In the genomic region with DNA sequence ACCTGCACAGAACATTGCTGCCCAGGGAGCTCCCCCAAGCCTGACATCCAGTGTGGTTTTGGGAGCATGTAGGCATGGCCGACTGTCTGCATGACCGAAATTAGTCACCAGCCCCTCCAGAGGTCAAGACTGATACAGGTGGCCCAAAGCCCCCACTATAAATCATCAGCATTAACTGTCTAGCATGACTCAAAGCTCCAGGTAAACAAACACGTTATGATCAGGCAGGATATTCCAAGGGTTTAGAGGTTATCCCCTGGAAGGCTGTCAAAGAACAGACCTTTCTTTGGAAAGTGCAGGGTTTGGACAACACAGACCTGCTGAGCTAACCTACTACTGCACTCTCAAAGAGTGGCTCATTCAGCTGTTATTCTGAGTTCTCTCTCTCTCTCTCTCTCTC, we compare ENCODE assay signal across 18 cellular contexts. TPM values are rescaled to one million over a fixed set of nuclear protein-coding genes. Genes with fewer than 3 reads are reported as not detected.
DNase-seq lines count a peak whose midpoint lies in the region; ATAC-seq and TF ChIP-seq lines count a peak whose summit lies in the region.
"Had no signal": no experiment of that assay in that cellular context is flagged by ENCODE, and none has a peak within 500 bp of the region (broad histone marks: within the 10 kb centered on the region; RNA-seq: fewer than 3 reads in every experiment).

No MANE protein-coding gene starts in this region.

- H3K9me3 ChIP-seq in RWPE2 (ENCODE audit: severe bottlenecking): no peaks in the 10 kb centered on the region
- no peaks in the 10 kb centered on the region for H3K9me3 ChIP-seq in naive thymus-derived CD4-positive, alpha-beta T cell (ENCODE audit: control insufficient read depth in 2 of 3, low read length in 3 of 3)

- H3K4me1 Mint-ChIP-seq in naive thymus-derived CD4-positive, alpha-beta T cell: peaks cover 0 to 5% (median 0%) of the 10 kb centered on the region in 7 donors
- H3K4me1 Mint-ChIP-seq: CD14-positive monocyte had no signal

- intact Hi-C loops in naive thymus-derived CD4-positive, alpha-beta T cell (cut with micrococcal nuclease): no loop called here

- no peaks in the 10 kb centered on the region for H3K4me1 ChIP-seq in RWPE2 (ENCODE audit: insufficient read depth, poor library complexity, severe bottlenecking)
- H3K4me1 ChIP-seq in naive thymus-derived CD4-positive, alpha-beta T cell (ENCODE audit: control insufficient read depth in 2 of 2, insufficient read depth in 2 of 2, low read length in 2 of 2): no peaks in the 10 kb centered on the region

- peaks cover 3 to 11% (median 4%) of the 10 kb centered on the region in 5 donors for H3K27me3 Mint-ChIP-seq in naive thymus-derived CD4-positive, alpha-beta T cell

- CTCF ChIA-PET in naive thymus-derived CD4-positive, alpha-beta T cell (lab: Charles Lee): no interaction called here

- no peaks in the 10 kb centered on the region for H3K27me3 ChIP-seq in RWPE2 (ENCODE audit: insufficient read depth, poor library complexity, severe bottlenecking)
- no peaks in the 10 kb centered on the region for H3K27me3 ChIP-seq in naive thymus-derived CD4-positive, alpha-beta T cell (ENCODE audit: control insufficient read depth in 2 of 2, insufficient read depth in 2 of 2, low read length in 2 of 2)

- no peaks in the 10 kb centered on the region for H3K9me3 Mint-ChIP-seq in naive thymus-derived CD4-positive, alpha-beta T cell
- H3K9me3 Mint-ChIP-seq: CD8-positive, alpha-beta T cell had no signal

- H3K27ac ChIP-seq in RWPE2 (ENCODE audit: poor library complexity, severe bottlenecking): peak overlapping the region; percentile 13
- H3K27ac ChIP-seq in naive thymus-derived CD4-positive, alpha-beta T cell (ENCODE audit: low read depth, low read length): no peak overlapping the region
- H3K27ac ChIP-seq: GM23248 had no signal

- in situ Hi-C loops in GM13976 (cut with MboI; ENCODE audit: low sequenced_read_pairs, unreplicated experiment): loop anchor here (25.0 kb wide), 1 partner anchor 909 kb away; no protein-coding TSS in a partner anchor

- DNase-seq in ELR (ENCODE audit: low read depth) (peak; percentile 35), HT1080 (ENCODE audit: low read depth) (peak; percentile 65), RWPE2 (ENCODE audit: low spot score) (no peak), kidney glomerular epithelial cell (lab: John Stamatoyannopoulos, UW) (peak; percentile 10), cortex of kidney (lab: John Stamatoyannopoulos, UW) (no peak), GM13976 (ENCODE audit: low spot score) (no peak)
- no peak for DNase-seq in naive thymus-derived CD4-positive, alpha-beta T cell
- no peak for DNase-seq in stimulated activated CD4-positive, alpha-beta T cell treated with anti-CD3 and anti-CD28 coated beads, Interleukin-4, amount 100 ng/mL, for 4 hours
- DNase-seq: CD8-positive, alpha-beta T cell; DND-41; GF-D8; GM23248; IMR-90; KBM-7 had no signal

- H3K27ac Mint-ChIP-seq in naive thymus-derived CD4-positive, alpha-beta T cell: no peak overlapping the region
- H3K27ac Mint-ChIP-seq: CD14-positive monocyte; CD8-positive, alpha-beta T cell had no signal

- TF ChIP-seq CTCF in RWPE2 (IDR thresholded peaks at IDR 0.05; ENCODE audit: poor library complexity, severe bottlenecking) (no peak), GM13976 (IDR thresholded peaks at IDR 0.05; ENCODE audit: borderline replicate concordance, control extremely low read depth, extremely low read depth, insufficient read depth, missing control alignments) (no peak)

- H3K36me3 Mint-ChIP-seq in naive thymus-derived CD4-positive, alpha-beta T cell: no peaks in the 10 kb centered on the region
- H3K36me3 Mint-ChIP-seq: CD14-positive monocyte; CD8-positive, alpha-beta T cell had no signal

- POLR2A ChIA-PET in naive thymus-derived CD4-positive, alpha-beta T cell (lab: Charles Lee): no interaction called here

- H3K36me3 ChIP-seq in RWPE2 (ENCODE audit: low read depth): no peaks in the 10 kb centered on the region
- H3K36me3 ChIP-seq in naive thymus-derived CD4-positive, alpha-beta T cell (ENCODE audit: control insufficient read depth in 2 of 3, insufficient read depth in 3 of 3, low read length in 3 of 3): no peaks in the 10 kb centered on the region

- peak; percentile 79 for ATAC-seq in RWPE2 (ENCODE audit: low read depth)
- no peak for ATAC-seq in naive thymus-derived CD4-positive, alpha-beta T cell
- ATAC-seq: CD8-positive, alpha-beta T cell; HCT116 had no signal

- no peak overlapping the region for H3K4me3 Mint-ChIP-seq in naive thymus-derived CD4-positive, alpha-beta T cell
- H3K4me3 Mint-ChIP-seq: CD14-positive monocyte; CD8-positive, alpha-beta T cell had no signal

- H3K4me3 ChIP-seq in RWPE2 (ENCODE audit: severe bottlenecking): no peak overlapping the region
- no peak overlapping the region for H3K4me3 ChIP-seq in naive thymus-derived CD4-positive, alpha-beta T cell (ENCODE audit: low read length)
- H3K4me3 ChIP-seq: GM23248 had no signal

RNA-seq across cellular contexts. Expression of a gene that starts 2.1 kb away (rescaled TPM):
- total RNA-seq in HT1080 (2014; rRNA removed; shearing (Covaris generic)): not detected in 2 replicates
- not detected in 2 replicates for polyA plus RNA-seq in HT1080 (2015; cell fraction: cytosol; rRNA removed)
- not detected in 2 replicates for polyA plus RNA-seq in HT1080 (2015; cell fraction: nucleus; rRNA removed)
- total RNA-seq in naive thymus-derived CD4-positive, alpha-beta T cell: not detected
- polyA plus RNA-seq in naive thymus-derived CD4-positive, alpha-beta T cell: not detected
- total RNA-seq: A673; CD8-positive, alpha-beta T cell; GM23248; IMR-90 had no signal
- polyA plus RNA-seq: BJ, CD14-positive monocyte, GM23248, IMR-90 had no signal

Comparison
In these comparisons a context has a peak if more than half of its experiments do, and no peak if none do; other contexts are left out.
1. DNase-seq: peak in ELR (single experiment), HT1080 (single experiment) and kidney glomerular epithelial cell (single experiment); none in RWPE2 (single experiment), cortex of kidney (single experiment), GM13976 (single experiment), naive thymus-derived CD4-positive, alpha-beta T cell (0 of 9) and stimulated activated CD4-positive, alpha-beta T cell treated with anti-CD3 and anti-CD28 coated beads, Interleukin-4, amount 100 ng/mL, for 4 hours (0 of 2).